Comparison of ENCODE assay signal across 30 cellular contexts in the genomic region with DNA sequence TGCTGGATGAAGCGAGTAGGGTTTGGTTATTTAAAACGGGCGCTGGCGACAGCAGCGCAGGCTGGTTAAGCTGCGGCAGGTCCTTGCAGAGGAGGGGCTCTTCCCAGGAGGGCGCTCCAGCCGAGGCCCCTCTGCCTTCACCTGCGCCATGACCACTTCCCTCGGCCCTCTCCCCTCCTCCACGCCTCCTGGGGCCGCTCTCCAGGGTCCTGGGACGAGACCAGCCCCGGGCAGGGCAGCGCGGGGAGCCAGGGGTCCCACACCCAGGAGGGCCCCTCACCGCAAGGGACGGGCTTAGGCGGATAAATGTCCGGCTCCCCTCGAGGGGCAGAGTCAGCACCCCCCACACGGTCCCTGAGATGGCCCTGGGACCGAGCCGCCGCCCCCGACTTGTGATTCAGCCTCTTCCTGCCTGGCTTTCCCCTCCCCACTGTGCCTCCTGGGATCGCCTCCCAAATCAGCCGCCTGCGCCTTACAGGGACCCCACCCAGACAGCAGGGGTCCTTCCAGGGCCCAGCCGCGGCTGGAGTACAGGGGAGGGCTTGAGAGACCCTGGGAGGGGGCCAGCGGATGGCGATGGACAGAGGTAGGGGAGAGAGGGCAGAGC.
DNase-seq lines count a peak whose midpoint lies in the region; ATAC-seq and TF ChIP-seq lines count a peak whose summit lies in the region.
"Had no signal": no experiment of that assay in that cellular context is flagged by ENCODE, and none has a peak within 500 bp of the region (broad histone marks: within the 10 kb centered on the region; RNA-seq: fewer than 3 reads in every experiment).

No MANE protein-coding gene starts in this region.

- no peaks in the 10 kb centered on the region for H3K4me1 ChIP-seq in HUES6 (ENCODE audit: control insufficient read depth, insufficient read depth, low read length)
- H3K4me1 ChIP-seq in OCI-LY7 (ENCODE audit: insufficient read depth, low read length, poor library complexity, severe bottlenecking): no peaks in the 10 kb centered on the region
- H3K4me1 ChIP-seq: breast epithelium, stomach, vagina had no signal

- no peak overlapping the region for H3K27ac ChIP-seq in HUES6 (ENCODE audit: low read depth, low read length)
- no peak overlapping the region for H3K27ac ChIP-seq in OCI-LY7 (ENCODE audit: low read depth, low read length, poor library complexity, severe bottlenecking)
- H3K27ac ChIP-seq: breast epithelium, epithelial cell of prostate, stomach, vagina had no signal

- no peaks in the 10 kb centered on the region for H3K79me2 ChIP-seq in OCI-LY7 (ENCODE audit: insufficient read depth, low read depth, low read length)

- H3K4me1 Mint-ChIP-seq in activated CD4-positive, alpha-beta T cell treated with anti-CD3 and anti-CD28 coated beads, Interleukin-2, amount 10 ng/mL, durations not matched to agents 24 days and 14 days: no peaks in the 10 kb centered on the region
- H3K4me1 Mint-ChIP-seq: CD8-positive, alpha-beta memory T cell; memory B cell had no signal

- H3K36me3 Mint-ChIP-seq in activated CD4-positive, alpha-beta T cell treated with anti-CD3 and anti-CD28 coated beads, Interleukin-2, amount 10 ng/mL, durations not matched to agents 24 days and 14 days (ENCODE audit: low read depth): no peaks in the 10 kb centered on the region
- H3K36me3 Mint-ChIP-seq: activated naive CD4-positive, alpha-beta T cell treated with anti-CD3 and anti-CD28 coated beads, Interleukin-2, amount 50 U/mL, for 72 hours had no signal

- DNase-seq in ELF-1 (ENCODE audit: low read depth, low spot score) (peak; percentile 59), mesenteric fat pad (ENCODE audit: low spot score) (peak; percentile 59), OCI-LY7 (ENCODE audit: low spot score) (no peak)
- DNase-seq in activated CD4-positive, alpha-beta T cell treated with anti-CD3 and anti-CD28 coated beads, Interleukin-2, amount 10 ng/mL, durations not matched to agents 24 days and 14 days: no peak
- DNase-seq: activated CD8-positive, alpha-beta T cell treated with anti-CD3 and anti-CD28 coated beads for 36 hours; CD8-positive, alpha-beta memory T cell; DMS 273 treated with DMSO at 0.1 percent for 48 hours; effector CD4-positive, alpha-beta T cell; HCEC 1CT; left colon; MV-4-11; NCI-H146; NCI-H226; NCI-H526 treated with DMSO at 0.1 percent for 48 hours; SIG-M5; stimulated activated CD4-positive, alpha-beta T cell treated with anti-CD3 and anti-CD28 coated beads, Interleukin-12 subunit alpha, Interleukin-12 subunit beta, amount 100 ng/mL, for 4 hours; stimulated activated CD4-positive, alpha-beta T cell treated with anti-CD3 and anti-CD28 coated beads, Interleukin-2, amount 100 ng/mL, for 48 hours; stomach had no signal

- ATAC-seq in GM19035 (IDR thresholded peaks at IDR 0.05; ENCODE audit: unreplicated experiment) (no peak), HG03571 (IDR thresholded peaks at IDR 0.05; ENCODE audit: unreplicated experiment) (no peak)
- ATAC-seq: activated CD8-positive, alpha-beta T cell treated with anti-CD3 and anti-CD28 coated beads for 36 hours; activated naive CD4-positive, alpha-beta T cell treated with anti-CD3 and anti-CD28 coated beads, Interleukin-2, amount 50 U/mL, for 72 hours; GM12878; left colon; Panc1; sciatic nerve had no signal

- no peak overlapping the region for H2AFZ ChIP-seq in OCI-LY7 (ENCODE audit: low read length)

- intact Hi-C loops in activated CD4-positive, alpha-beta T cell treated with anti-CD3 and anti-CD28 coated beads, Interleukin-2, amount 10 ng/mL, durations not matched to agents 24 days and 14 days (cut with micrococcal nuclease): no loop called here
- intact Hi-C loops in OCI-LY7 (cut with micrococcal nuclease; ENCODE audit: unreplicated experiment): no loop called here

- no peak overlapping the region for H3K9ac ChIP-seq in HUES6 (ENCODE audit: low read length)

- H3K4me2 ChIP-seq in OCI-LY7 (ENCODE audit: low read length): no peak overlapping the region

- no peak for TF ChIP-seq CTCF in OCI-LY7 (conservative IDR thresholded peaks at IDR 0.05; ENCODE audit: low read length)

- no peaks in the 10 kb centered on the region for H3K36me3 ChIP-seq in HUES6 (ENCODE audit: control insufficient read depth, insufficient read depth, low read length)
- no peaks in the 10 kb centered on the region for H3K36me3 ChIP-seq in OCI-LY7 (ENCODE audit: insufficient read depth, low read length)
- H3K36me3 ChIP-seq: breast epithelium, stomach, vagina had no signal

- H3K9me3 ChIP-seq in HUES6 (ENCODE audit: control insufficient read depth, insufficient read depth, low read depth, low read length) (peaks cover 2% of the 10 kb centered on the region), OCI-LY7 (ENCODE audit: low read length) (0 out of 2 replicates have a peak, but pooled peaks cover 5% of the 10 kb centered on the region)
- H3K9me3 ChIP-seq: vagina had no signal

- no peaks in the 10 kb centered on the region for H3K9me3 Mint-ChIP-seq in activated CD4-positive, alpha-beta T cell treated with anti-CD3 and anti-CD28 coated beads, Interleukin-2, amount 10 ng/mL, durations not matched to agents 24 days and 14 days
- H3K9me3 Mint-ChIP-seq: activated naive CD4-positive, alpha-beta T cell treated with anti-CD3 and anti-CD28 coated beads, Interleukin-2, amount 50 U/mL, for 72 hours had no signal

- POLR2A ChIA-PET in OCI-LY7 (lab: Charles Lee): no interaction called here

- H3K4me3 ChIP-seq in HUES6 (ENCODE audit: low read depth, low read length) (peak overlapping the region; percentile 50), iPS-11a (ENCODE audit: low read depth, low read length) (peak overlapping the region; percentile 15), OCI-LY7 (ENCODE audit: low read depth, low read length, poor library complexity, severe bottlenecking) (no peak overlapping the region)
- H3K4me3 ChIP-seq: breast epithelium, GM12878, stomach, vagina had no signal

- no peaks in the 10 kb centered on the region for H3K9me2 ChIP-seq in OCI-LY7 (ENCODE audit: insufficient read depth, low read length)

- no peak overlapping the region for H3K4me3 Mint-ChIP-seq in activated CD4-positive, alpha-beta T cell treated with anti-CD3 and anti-CD28 coated beads, Interleukin-2, amount 10 ng/mL, durations not matched to agents 24 days and 14 days
- H3K4me3 Mint-ChIP-seq: activated CD8-positive, alpha-beta T cell treated with anti-CD3 and anti-CD28 coated beads for 36 hours; CD8-positive, alpha-beta memory T cell; memory B cell had no signal

- CTCF ChIA-PET in OCI-LY7 (lab: Charles Lee; ENCODE audit: unreplicated experiment): no interaction called here

- no peak overlapping the region for H3K27ac Mint-ChIP-seq in activated CD4-positive, alpha-beta T cell treated with anti-CD3 and anti-CD28 coated beads, Interleukin-2, amount 10 ng/mL, durations not matched to agents 24 days and 14 days
- H3K27ac Mint-ChIP-seq: activated CD8-positive, alpha-beta T cell treated with anti-CD3 and anti-CD28 coated beads for 36 hours; activated naive CD4-positive, alpha-beta T cell treated with anti-CD3 and anti-CD28 coated beads, Interleukin-2, amount 50 U/mL, for 72 hours; CD8-positive, alpha-beta memory T cell; memory B cell had no signal

- no peaks in the 10 kb centered on the region; the same call in 1 of the 2 replicates for H3K27me3 ChIP-seq in HUES6 (ENCODE audit: control insufficient read depth, insufficient read depth, low read length)
- H3K27me3 ChIP-seq: vagina had no signal

- H3K27me3 Mint-ChIP-seq in activated CD4-positive, alpha-beta T cell treated with anti-CD3 and anti-CD28 coated beads, Interleukin-2, amount 10 ng/mL, durations not matched to agents 24 days and 14 days: peaks cover 15% of the 10 kb centered on the region

- no peaks in the 10 kb centered on the region for H4K20me1 ChIP-seq in OCI-LY7 (ENCODE audit: insufficient read depth, low read length)

- no TSS peak for BruUV-seq in OCI-LY7 (replicated peaks; lab: Mats Ljungman, UMichigan)

Comparison
In these comparisons a context has a peak if more than half of its experiments do, and no peak if none do; other contexts are left out.
1. DNase-seq: peak in ELF-1 (single experiment) and mesenteric fat pad (single experiment); none in activated CD4-positive, alpha-beta T cell treated with anti-CD3 and anti-CD28 coated beads, Interleukin-2, amount 10 ng/mL, durations not matched to agents 24 days and 14 days (single experiment) and OCI-LY7 (single experiment).